Comparison of ENCODE assay signal across 12 cellular contexts in the genomic region with DNA sequence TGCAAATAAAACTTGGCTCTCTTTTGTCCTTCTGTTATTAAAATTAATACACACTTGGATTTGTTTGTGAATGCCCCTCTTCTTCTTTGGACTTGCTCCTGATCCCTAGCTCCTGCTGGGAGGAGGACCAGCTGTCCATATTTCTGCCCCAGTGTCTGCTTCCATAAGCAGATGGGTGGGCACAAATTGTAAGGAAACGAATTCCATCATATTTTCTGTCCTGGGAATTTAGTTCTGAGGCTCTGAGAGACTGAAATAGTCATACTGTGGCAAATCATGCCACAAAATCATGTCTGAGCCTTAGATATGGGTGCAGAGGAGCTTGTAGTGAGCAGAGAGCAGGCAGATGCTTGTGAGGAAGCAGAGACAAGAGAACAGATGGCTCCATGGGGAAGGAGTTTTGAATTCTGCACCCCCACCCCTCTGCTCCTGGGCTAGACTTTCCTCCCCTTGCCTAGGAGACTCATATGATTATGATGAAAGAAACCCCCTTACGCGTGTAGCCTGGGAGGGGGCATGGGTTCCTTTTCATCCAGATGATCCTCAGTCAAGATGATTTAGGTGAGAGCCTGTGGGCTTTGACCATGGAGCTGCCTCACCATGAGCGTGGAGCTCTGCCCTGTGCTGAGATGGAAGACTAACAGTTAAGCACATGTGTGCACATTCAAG. TPM values are rescaled to one million over a fixed set of nuclear protein-coding genes. Genes with fewer than 3 reads are reported as not detected.
"Had no signal": no experiment of that assay in that cellular context is flagged by ENCODE, and none has a peak within 500 bp of the region (broad histone marks: within the 10 kb centered on the region; RNA-seq: fewer than 3 reads in every experiment).

No MANE protein-coding gene starts in this region.

- H3K27me3 ChIP-seq: right atrium auricular region, testis had no signal

- H3K4me1 ChIP-seq: breast epithelium, heart left ventricle, right atrium auricular region, upper lobe of right lung had no signal

- H3K4me3 Mint-ChIP-seq: natural killer cell treated with Interleukin-12 subunit alpha and Interleukin-12 subunit beta and Interleukin-15 and Interleukin-18, amount 100 ng/mL, for 72 hours; stimulated activated naive CD8-positive, alpha-beta T cell treated with anti-CD3 and anti-CD28 coated beads, Interleukin-15, amount 100 ng/mL, for 72 hours had no signal

- H3K36me3 Mint-ChIP-seq: natural killer cell treated with Interleukin-12 subunit alpha and Interleukin-12 subunit beta and Interleukin-15 and Interleukin-18, amount 100 ng/mL, for 72 hours had no signal

- H3K9me3 ChIP-seq: breast epithelium, right atrium auricular region, testis, upper lobe of right lung had no signal

- H3K4me3 ChIP-seq: breast epithelium, heart left ventricle, right atrium auricular region, testis, upper lobe of right lung had no signal

- H3K36me3 ChIP-seq: breast epithelium, heart left ventricle, right atrium auricular region, upper lobe of right lung had no signal

- H3K27ac ChIP-seq: breast epithelium, epithelial cell of prostate, heart left ventricle, right atrium auricular region, testis, upper lobe of right lung had no signal

- H3K27ac Mint-ChIP-seq: natural killer cell treated with Interleukin-12 subunit alpha and Interleukin-12 subunit beta and Interleukin-15 and Interleukin-18, amount 100 ng/mL, for 72 hours had no signal

- H3K9me3 Mint-ChIP-seq: natural killer cell treated with Interleukin-12 subunit alpha and Interleukin-12 subunit beta and Interleukin-15 and Interleukin-18, amount 100 ng/mL, for 72 hours; stimulated activated naive CD8-positive, alpha-beta T cell treated with anti-CD3 and anti-CD28 coated beads, Interleukin-15, amount 100 ng/mL, for 72 hours had no signal

- DNase-seq: activated CD4-positive, CD25-positive, alpha-beta regulatory T cell treated with anti-CD3 and anti-CD28 coated beads, Interleukin-2, amount 50 U/mL, for 72 hours; activated naive CD4-positive, alpha-beta T cell; heart left ventricle; posterior cingulate gyrus; stimulated activated naive CD8-positive, alpha-beta T cell treated with anti-CD3 and anti-CD28 coated beads, Interleukin-15, amount 100 ng/mL, for 72 hours; T1000; testis; upper lobe of right lung had no signal

- H3K4me1 Mint-ChIP-seq: stimulated activated naive CD8-positive, alpha-beta T cell treated with anti-CD3 and anti-CD28 coated beads, Interleukin-15, amount 100 ng/mL, for 72 hours had no signal

RNA-seq across cellular contexts. Expression of gene SV2B, which starts 50.6 kb away (rescaled TPM):
- total RNA-seq: natural killer cell treated with Interleukin-12 subunit alpha and Interleukin-12 subunit beta and Interleukin-15 and Interleukin-18, amount 100 ng/mL, for 72 hours had no signal
